2 cellular contexts compared by ENCODE assay signal in the genomic region with DNA sequence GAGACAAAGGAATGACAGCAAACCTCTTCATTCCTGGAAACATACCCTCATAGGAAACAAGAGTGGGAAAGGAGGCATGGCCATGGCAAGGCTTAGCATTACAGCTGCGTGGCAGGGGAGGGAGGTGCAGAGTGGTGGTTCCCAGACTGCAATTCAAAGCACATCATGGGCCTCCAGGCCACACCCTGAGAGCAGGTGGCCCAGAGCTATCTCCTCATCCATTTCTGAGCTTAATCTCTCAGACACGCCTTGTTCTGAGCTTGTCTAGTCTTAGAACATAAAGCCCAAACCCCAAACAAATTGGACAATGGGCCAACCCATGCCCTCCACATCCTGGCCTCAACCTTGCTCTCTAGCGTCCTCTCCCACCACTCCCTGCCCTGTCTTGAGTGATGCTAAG.
A peak's percentile ranks its signal among the peaks of the same experiment; 100 is the strongest.
TF ChIP-seq lines count a peak whose summit lies in the region.

No MANE protein-coding gene starts in this region.

TF ChIP-seq in HEK293, 187 proteins besides CTCF, POLR2A, EP300 and RAD21:
- TF ChIP-seq PRDM10 (tag by site-specific recombination; IDR thresholded peaks at IDR 0.05): peak; percentile 67
- no peak for TF ChIP-seq ZSCAN30 (tag by site-specific recombination; IDR thresholded peaks at IDR 0.05)
- TF ChIP-seq KLF16 (tag by site-specific recombination; IDR thresholded peaks at IDR 0.05): no peak
- TF ChIP-seq ZNF292 (tag by site-specific recombination; IDR thresholded peaks at IDR 0.05; ENCODE audit: borderline replicate concordance, low read depth): no peak

TF ChIP-seq in K562, 482 proteins besides CTCF, POLR2A, EP300 and RAD21:
- no peak for TF ChIP-seq TEAD4 (IDR thresholded peaks at IDR 0.05; ENCODE audit: low read length)
- TF ChIP-seq TEAD4 (CRISPR knock-in tag; IDR thresholded peaks at IDR 0.05; ENCODE audit: borderline replicate concordance): no peak
- TF ChIP-seq PRDM10 (IDR thresholded peaks at IDR 0.05; ENCODE audit: partially characterized antibody): peak; percentile 84
